13 cellular contexts compared by ENCODE assay signal in the genomic region with DNA sequence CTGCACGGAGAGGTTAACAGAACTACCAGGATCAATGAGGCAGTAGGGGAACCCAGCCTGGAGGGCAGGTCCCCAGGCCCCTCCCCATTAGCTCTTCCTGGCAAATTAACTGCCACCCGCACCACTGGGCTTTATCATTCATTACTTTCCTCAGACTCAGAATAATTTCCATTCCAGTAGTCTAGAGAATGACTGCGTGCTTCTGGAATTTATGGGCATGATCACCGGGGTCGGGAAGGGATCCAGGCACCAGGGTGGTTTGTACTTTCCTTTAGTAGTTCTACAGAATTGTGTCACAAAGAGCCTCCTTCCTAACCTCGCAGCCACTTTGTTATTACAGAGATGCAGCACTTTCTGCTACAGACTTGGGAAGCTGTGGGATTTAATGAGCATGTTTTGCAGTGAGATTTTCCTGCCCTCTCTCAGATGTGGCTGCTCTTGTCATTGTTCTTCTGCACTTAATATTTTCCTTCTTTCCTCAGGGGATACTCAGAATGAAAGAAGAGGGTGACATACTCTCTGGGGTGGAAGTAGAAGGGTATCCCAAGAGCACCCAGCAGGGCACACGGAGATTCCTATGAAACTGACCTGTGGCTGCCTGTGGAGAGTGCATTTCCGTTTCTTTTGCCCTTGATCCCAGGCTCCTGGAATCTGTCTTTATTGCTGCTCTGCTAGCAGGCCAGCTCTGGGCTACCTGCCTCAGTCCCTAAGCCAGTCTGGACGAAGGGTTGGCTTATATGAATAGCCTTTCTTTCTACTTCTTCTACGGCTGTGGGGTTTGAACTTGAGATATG.
DNase-seq lines count a peak whose midpoint lies in the region; ATAC-seq, FAIRE-seq and TF ChIP-seq lines count a peak whose summit lies in the region.
"Had no signal": no experiment of that assay in that cellular context is flagged by ENCODE, and none has a peak within 500 bp of the region (broad histone marks: within the 10 kb centered on the region; RNA-seq: fewer than 3 reads in every experiment).

No MANE protein-coding gene starts in this region.

- TF ChIP-seq CTCF in HCT116 (IDR thresholded peaks at IDR 0.05 in 2 of 3, conservative IDR thresholded peaks at IDR 0.05 in 1 of 3; ENCODE audit: borderline replicate concordance in 1 of 3, insufficient read depth in 1 of 3, low read depth in 2 of 3, low read length in 2 of 3) (no peak), astrocyte (IDR thresholded peaks at IDR 0.05; ENCODE audit: insufficient read depth, low read depth, low read length) (no peak), hepatocyte (IDR thresholded peaks at IDR 0.05; ENCODE audit: poor library complexity) (no peak)

- H3K27ac Mint-ChIP-seq in astrocyte (ENCODE audit: unreplicated experiment), result peak overlapping the region; percentile 73
- H3K27ac Mint-ChIP-seq in naive thymus-derived CD4-positive, alpha-beta T cell, result no peak overlapping the region
- H3K27ac Mint-ChIP-seq: CD8-positive, alpha-beta T cell had no signal

- H3K4me3 ChIP-seq in HCT116 (replicated peaks in 1 of 2; ENCODE audit: low read depth in 1 of 2, low read length in 2 of 2) (0 out of 4 replicates have a peak overlapping the region, but pooled peaks of 1 of the 2 experiments have one; percentile 1), astrocyte (ENCODE audit: insufficient read depth, low read depth, low read length) (peak overlapping the region; percentile 24), hepatocyte (no peak overlapping the region), rectal smooth muscle tissue (ENCODE audit: low read length) (peak overlapping the region; percentile 23)
- H3K4me3 ChIP-seq in naive thymus-derived CD4-positive, alpha-beta T cell (ENCODE audit: low read length), result no peak overlapping the region
- H3K4me3 ChIP-seq: suprapubic skin had no signal

- BruUV-seq in HCT116 (replicated peaks; lab: Mats Ljungman, UMichigan), result no TSS peak

- CTCF ChIA-PET in HCT116 (lab: Charles Lee), result no interaction called here
- CTCF ChIA-PET in naive thymus-derived CD4-positive, alpha-beta T cell (lab: Charles Lee), result no interaction called here

- no peak for TF ChIP-seq RAD21 in HCT116 (IDR thresholded peaks at IDR 0.05; ENCODE audit: low read depth)

- ATAC-seq in HCT116 (peak; percentile 67), GM18868 (IDR thresholded peaks at IDR 0.05; ENCODE audit: unreplicated experiment) (no peak)
- no peak for ATAC-seq in naive thymus-derived CD4-positive, alpha-beta T cell
- ATAC-seq: CD8-positive, alpha-beta T cell had no signal

- H4K20me1 ChIP-seq in HCT116 (ENCODE audit: insufficient read depth) (no peaks in the 10 kb centered on the region), astrocyte (ENCODE audit: insufficient read depth, low read length) (no peaks in the 10 kb centered on the region), hepatocyte (ENCODE audit: insufficient read depth, poor library complexity, severe bottlenecking) (no peaks in the 10 kb centered on the region)

- H3K36me3 Mint-ChIP-seq in astrocyte (ENCODE audit: low read depth, unreplicated experiment), result no peaks in the 10 kb centered on the region
- H3K36me3 Mint-ChIP-seq in naive thymus-derived CD4-positive, alpha-beta T cell, result no peaks in the 10 kb centered on the region
- H3K36me3 Mint-ChIP-seq: CD8-positive, alpha-beta T cell had no signal

- no peaks in the 10 kb centered on the region for H3K27me3 Mint-ChIP-seq in astrocyte (ENCODE audit: low read depth, unreplicated experiment)
- H3K27me3 Mint-ChIP-seq in naive thymus-derived CD4-positive, alpha-beta T cell, result peaks cover 0 to 3% (median 0%) of the 10 kb centered on the region in 5 donors

- H3K36me3 ChIP-seq in HCT116 (ENCODE audit: control insufficient read depth in 1 of 2, insufficient read depth in 2 of 2, low read length in 2 of 2), result no peaks in the 10 kb centered on the region; a peak in 1 of 4 replicates
- no peaks in the 10 kb centered on the region for H3K36me3 ChIP-seq in astrocyte (ENCODE audit: insufficient read depth, low read length)
- H3K36me3 ChIP-seq in hepatocyte (replicated peaks; ENCODE audit: insufficient read depth, low read depth), result no peaks in the 10 kb centered on the region
- no peaks in the 10 kb centered on the region for H3K36me3 ChIP-seq in rectal smooth muscle tissue (ENCODE audit: control insufficient read depth, insufficient read depth, low read length)
- H3K36me3 ChIP-seq in naive thymus-derived CD4-positive, alpha-beta T cell (ENCODE audit: control insufficient read depth in 2 of 3, insufficient read depth in 3 of 3, low read length in 3 of 3), result no peaks in the 10 kb centered on the region
- H3K36me3 ChIP-seq: suprapubic skin had no signal

- 22% methylated on average over 10 of the region's 10 CpGs for WGBS in hepatocyte (ENCODE audit: low lambda C conversion rate, missing lambda C conversion rate)

- peak overlapping the region; percentile 48 for H3K4me2 ChIP-seq in HCT116 (ENCODE audit: low read length)
- peak overlapping the region; percentile 42 for H3K4me2 ChIP-seq in astrocyte (ENCODE audit: low read length)
- peak overlapping the region; percentile 32 for H3K4me2 ChIP-seq in hepatocyte

- no peak for DNase-seq in HCT116 (ENCODE audit: low read depth, low spot score)
- peak; percentile 72 for DNase-seq in astrocyte (ENCODE audit: low read depth)
- peak; percentile 41 for DNase-seq in hepatocyte (ENCODE audit: low spot score)
- no peak for DNase-seq in naive thymus-derived CD4-positive, alpha-beta T cell
- DNase-seq in activated CD4-positive, CD25-positive, alpha-beta regulatory T cell treated with anti-CD3 and anti-CD28 coated beads, Interleukin-2, amount 50 U/mL, for 72 hours, result no peak
- DNase-seq in HT-29 (ENCODE audit: low spot score), result no peak
- DNase-seq: CD8-positive, alpha-beta T cell; NCI-H1092 treated with DMSO at 0.1 percent for 48 hours; NK-92 treated with Interleukin-12 subunit alpha and Interleukin-12 subunit beta, amount 100 ng/mL, for 24 hours had no signal

- no peak for FAIRE-seq in astrocyte (lab: Jason Lieb, UNC)
- FAIRE-seq: colon had no signal

- intact Hi-C loops in HCT116 (cut with micrococcal nuclease), result no loop called here
- intact Hi-C loops in naive thymus-derived CD4-positive, alpha-beta T cell (cut with micrococcal nuclease), result no loop called here

- H3K27me3 ChIP-seq in HCT116 (ENCODE audit: insufficient read depth, low read length) (no peaks in the 10 kb centered on the region), astrocyte (ENCODE audit: insufficient read depth, low read length) (no peaks in the 10 kb centered on the region), hepatocyte (no peaks in the 10 kb centered on the region), rectal smooth muscle tissue (ENCODE audit: control insufficient read depth, insufficient read depth, low read length) (no peaks in the 10 kb centered on the region)
- no peaks in the 10 kb centered on the region for H3K27me3 ChIP-seq in naive thymus-derived CD4-positive, alpha-beta T cell (ENCODE audit: control insufficient read depth in 2 of 2, insufficient read depth in 2 of 2, low read length in 2 of 2)
- H3K27me3 ChIP-seq: suprapubic skin had no signal

- H3K79me2 ChIP-seq in HCT116 (ENCODE audit: insufficient read depth, low read length) (no peaks in the 10 kb centered on the region), astrocyte (ENCODE audit: insufficient read depth, low read length) (no peaks in the 10 kb centered on the region), hepatocyte (no peaks in the 10 kb centered on the region)

- H3K9ac ChIP-seq in HCT116 (ENCODE audit: low read length), result no peak overlapping the region
- H3K9ac ChIP-seq in astrocyte (ENCODE audit: low read length), result peak overlapping the region; percentile 36
- no peak overlapping the region for H3K9ac ChIP-seq in rectal smooth muscle tissue (ENCODE audit: low read length)

- POLR2A ChIA-PET in HCT116 (lab: Charles Lee), result no interaction called here
- POLR2A ChIA-PET in naive thymus-derived CD4-positive, alpha-beta T cell (lab: Charles Lee), result no interaction called here

- peaks cover 11% of the 10 kb centered on the region for H3K4me1 Mint-ChIP-seq in astrocyte (ENCODE audit: low read depth, unreplicated experiment)
- no peaks in the 10 kb centered on the region for H3K4me1 Mint-ChIP-seq in naive thymus-derived CD4-positive, alpha-beta T cell

- H2AFZ ChIP-seq in HCT116 (ENCODE audit: low read depth, low read length, poor library complexity, severe bottlenecking) (peak overlapping the region; percentile 74), astrocyte (ENCODE audit: low read depth, low read length) (peak overlapping the region; percentile 16), hepatocyte (no peak overlapping the region)

- H3K9me3 Mint-ChIP-seq in astrocyte (ENCODE audit: unreplicated experiment), result peaks cover 3% of the 10 kb centered on the region
- peaks cover 0 to 22% (median 4%) of the 10 kb centered on the region in 11 donors for H3K9me3 Mint-ChIP-seq in naive thymus-derived CD4-positive, alpha-beta T cell

- H3K9me3 ChIP-seq in HCT116 (ENCODE audit: control insufficient read depth in 1 of 2, insufficient read depth in 1 of 2, low read depth in 1 of 2, low read length in 2 of 2) (no peaks in the 10 kb centered on the region; a peak in 1 of 4 replicates), astrocyte (ENCODE audit: insufficient read depth, low read depth, low read length) (no peaks in the 10 kb centered on the region), hepatocyte (ENCODE audit: low read depth) (no peaks in the 10 kb centered on the region)
- no peaks in the 10 kb centered on the region for H3K9me3 ChIP-seq in naive thymus-derived CD4-positive, alpha-beta T cell (ENCODE audit: control insufficient read depth in 2 of 3, low read length in 3 of 3)
- H3K9me3 ChIP-seq: suprapubic skin had no signal

- RAD21 ChIA-PET in HCT116 (lab: Charles Lee; ENCODE audit: low non-redundant PET in 1 of 2, low total read pairs in 2 of 2, uncharacterized antibody in 2 of 2, unreplicated experiment in 2 of 2), result no interaction called here

- H3K9me2 ChIP-seq in HCT116 (ENCODE audit: insufficient read depth) (no peaks in the 10 kb centered on the region), hepatocyte (replicated peaks; ENCODE audit: insufficient read depth) (no peaks in the 10 kb centered on the region)

- H3K27ac ChIP-seq in HCT116 (ENCODE audit: low read depth, low read length), result no peak overlapping the region
- no peak overlapping the region for H3K27ac ChIP-seq in astrocyte (ENCODE audit: low read depth, low read length)
- peak overlapping the region; percentile 20 for H3K27ac ChIP-seq in hepatocyte
- H3K27ac ChIP-seq in rectal smooth muscle tissue (ENCODE audit: low read depth, low read length), result no peak overlapping the region
- H3K27ac ChIP-seq in naive thymus-derived CD4-positive, alpha-beta T cell (ENCODE audit: low read depth, low read length), result no peak overlapping the region
- H3K27ac ChIP-seq: suprapubic skin had no signal

- no peak for TF ChIP-seq POLR2A in HCT116 (IDR thresholded peaks at IDR 0.05; ENCODE audit: borderline replicate concordance, extremely low read depth, insufficient read depth, insufficient read length)

- peaks cover 0 to 12% of the 10 kb centered on the region in 2 experiments; a peak in 1 of 4 replicates for H3K4me1 ChIP-seq in HCT116 (ENCODE audit: control insufficient read depth in 1 of 2, insufficient read depth in 2 of 2, low read length in 2 of 2)
- peaks cover 12% of the 10 kb centered on the region for H3K4me1 ChIP-seq in astrocyte (ENCODE audit: insufficient read depth, low read length)
- no peaks in the 10 kb centered on the region for H3K4me1 ChIP-seq in hepatocyte (ENCODE audit: insufficient read depth)
- H3K4me1 ChIP-seq in rectal smooth muscle tissue (ENCODE audit: control insufficient read depth, insufficient read depth, low read length), result peaks cover 3% of the 10 kb centered on the region
- no peaks in the 10 kb centered on the region for H3K4me1 ChIP-seq in naive thymus-derived CD4-positive, alpha-beta T cell (ENCODE audit: control insufficient read depth in 2 of 2, insufficient read depth in 2 of 2, low read length in 2 of 2)
- H3K4me1 ChIP-seq: suprapubic skin had no signal

- no peak overlapping the region for H3K4me3 Mint-ChIP-seq in astrocyte (ENCODE audit: unreplicated experiment)
- no peak overlapping the region for H3K4me3 Mint-ChIP-seq in naive thymus-derived CD4-positive, alpha-beta T cell
- H3K4me3 Mint-ChIP-seq: CD8-positive, alpha-beta T cell had no signal

Comparison
In these comparisons a context has a peak if more than half of its experiments do, and no peak if none do; other contexts are left out.
1. DNase-seq: peak in astrocyte (single experiment) and hepatocyte (single experiment); none in HCT116 (single experiment), naive thymus-derived CD4-positive, alpha-beta T cell (0 of 9), activated CD4-positive, CD25-positive, alpha-beta regulatory T cell treated with anti-CD3 and anti-CD28 coated beads, Interleukin-2, amount 50 U/mL, for 72 hours (single experiment) and HT-29 (single experiment).
2. H3K4me3 ChIP-seq: peak in astrocyte (single experiment) and rectal smooth muscle tissue (single experiment); none in hepatocyte (single experiment) and naive thymus-derived CD4-positive, alpha-beta T cell (single experiment).
3. Peak in every context shown above with its lines, with median percentiles within 50 percentile points of each other: H3K4me2 ChIP-seq.